2 cellular contexts compared by ENCODE assay signal in the genomic region with DNA sequence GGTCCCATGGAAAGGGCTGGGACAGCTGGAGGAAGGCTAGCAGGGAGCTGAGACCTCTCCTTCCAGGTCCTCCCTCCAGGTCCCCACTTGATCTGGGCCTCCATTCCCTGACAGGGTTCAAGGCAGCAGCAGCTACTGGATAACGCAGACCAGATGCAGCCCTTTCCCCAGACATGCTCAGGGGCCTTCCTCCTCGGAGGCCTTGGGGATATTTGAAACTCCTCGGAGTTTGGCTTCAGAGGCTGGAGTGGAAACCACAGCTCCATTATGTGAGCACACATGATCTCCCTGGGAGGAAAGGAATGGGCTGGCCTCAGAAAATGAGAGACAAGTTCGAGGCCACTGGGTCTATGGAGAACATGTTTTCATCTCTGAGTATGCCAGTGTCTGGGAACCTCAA.
TF ChIP-seq lines count a peak whose summit lies in the region.

No MANE protein-coding gene starts in this region.

TF ChIP-seq in IMR-90, 13 proteins besides CTCF, POLR2A, EP300 and RAD21:
- TF ChIP-seq NFE2L2 (IDR thresholded peaks at IDR 0.05; ENCODE audit: low read depth, low read length) (no peak), RFX5 (IDR thresholded peaks at IDR 0.05; ENCODE audit: low read depth, low read length) (no peak), MAZ (IDR thresholded peaks at IDR 0.05; ENCODE audit: borderline replicate concordance, low read depth, low read length) (no peak)
- TF ChIP-seq, protein P1, sequence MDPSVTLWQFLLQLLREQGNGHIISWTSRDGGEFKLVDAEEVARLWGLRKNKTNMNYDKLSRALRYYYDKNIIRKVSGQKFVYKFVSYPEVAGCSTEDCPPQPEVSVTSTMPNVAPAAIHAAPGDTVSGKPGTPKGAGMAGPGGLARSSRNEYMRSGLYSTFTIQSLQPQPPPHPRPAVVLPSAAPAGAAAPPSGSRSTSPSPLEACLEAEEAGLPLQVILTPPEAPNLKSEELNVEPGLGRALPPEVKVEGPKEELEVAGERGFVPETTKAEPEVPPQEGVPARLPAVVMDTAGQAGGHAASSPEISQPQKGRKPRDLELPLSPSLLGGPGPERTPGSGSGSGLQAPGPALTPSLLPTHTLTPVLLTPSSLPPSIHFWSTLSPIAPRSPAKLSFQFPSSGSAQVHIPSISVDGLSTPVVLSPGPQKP (IDR thresholded peaks at IDR 0.05; ENCODE audit: borderline replicate concordance, low read depth, low read length) = no peak

TF ChIP-seq in H1, 55 proteins besides CTCF, POLR2A, EP300 and RAD21:
- no peak for TF ChIP-seq CHD2 (IDR thresholded peaks at IDR 0.05; ENCODE audit: low read length)
